Comparison of ENCODE assay signal across 9 cellular contexts in genomic region chr6:6712979-6713514, GRCh38.
DNase-seq lines count a peak whose midpoint lies in the region; TF ChIP-seq lines count a peak whose summit lies in the region.
"Had no signal": no experiment of that assay in that cellular context is flagged by ENCODE, and none has a peak within 500 bp of the region (broad histone marks: within the 10 kb centered on the region; RNA-seq: fewer than 3 reads in every experiment).

No MANE protein-coding gene starts in this region.

- H3K27me3 Mint-ChIP-seq in activated CD4-positive, alpha-beta memory T cell treated with anti-CD3 and anti-CD28 coated beads, Interleukin-2, amount 10 ng/mL, durations not matched to agents 7 days and 5 days, result peaks cover 32% of the 10 kb centered on the region

- H3K4me3 ChIP-seq in duodenal mucosa (ENCODE audit: low read depth in 1 of 2, low read length in 2 of 2) (peak overlapping the region; percentile 6 to 14), rectal smooth muscle tissue (ENCODE audit: low read length) (peak overlapping the region; percentile 11), SK-N-SH (ENCODE audit: low read depth in 2 of 2, low read length in 1 of 2) (no peak overlapping the region)

- TF ChIP-seq EP300 in SK-N-SH (IDR thresholded peaks at IDR 0.05; ENCODE audit: borderline replicate concordance in 1 of 2, low read depth in 1 of 2, low read length in 1 of 2), result no peak

- no peak overlapping the region for H3K27ac Mint-ChIP-seq in activated CD4-positive, alpha-beta memory T cell treated with anti-CD3 and anti-CD28 coated beads, Interleukin-2, amount 10 ng/mL, durations not matched to agents 7 days and 5 days

- no peaks in the 10 kb centered on the region for H3F3A ChIP-seq in SK-N-SH (replicated peaks; ENCODE audit: insufficient read depth)

- no peaks in the 10 kb centered on the region for H3K79me2 ChIP-seq in SK-N-SH (ENCODE audit: insufficient read depth)

- H3K36me3 ChIP-seq in KOPT-K1 (ENCODE audit: insufficient read depth, low read length), result no peaks in the 10 kb centered on the region
- no peaks in the 10 kb centered on the region for H3K36me3 ChIP-seq in duodenal mucosa (ENCODE audit: control insufficient read depth in 1 of 2, insufficient read depth in 2 of 2, low read length in 2 of 2)
- no peaks in the 10 kb centered on the region for H3K36me3 ChIP-seq in rectal smooth muscle tissue (ENCODE audit: control insufficient read depth, insufficient read depth, low read length)
- no peaks in the 10 kb centered on the region for H3K36me3 ChIP-seq in SK-N-SH (replicated peaks in 1 of 2; ENCODE audit: control insufficient read depth in 1 of 2, insufficient read depth in 2 of 2, low read length in 1 of 2)

- no peaks in the 10 kb centered on the region for H3K9me3 Mint-ChIP-seq in activated CD4-positive, alpha-beta memory T cell treated with anti-CD3 and anti-CD28 coated beads, Interleukin-2, amount 10 ng/mL, durations not matched to agents 7 days and 5 days
- H3K9me3 Mint-ChIP-seq: stimulated activated naive CD8-positive, alpha-beta T cell treated with anti-CD3 and anti-CD28 coated beads, Interleukin-15, Interleukin-2, amounts not matched to agents 100 ng/mL and 50 ng/mL, for 24 hours had no signal

- WGBS in SK-N-SH (ENCODE audit: low lambda C conversion rate), result 45% methylated on average over 11 of the region's 12 CpGs

- no peak for TF ChIP-seq CTCF in SK-N-SH (IDR thresholded peaks at IDR 0.05)

- H3K9ac ChIP-seq in duodenal mucosa (ENCODE audit: low read depth in 1 of 2, low read length in 2 of 2), result peak overlapping the region; percentile 44 to 54
- H3K9ac ChIP-seq in rectal smooth muscle tissue (ENCODE audit: low read length), result no peak overlapping the region
- no peak overlapping the region for H3K9ac ChIP-seq in SK-N-SH

- TF ChIP-seq RAD21 in SK-N-SH (IDR thresholded peaks at IDR 0.05; ENCODE audit: low read length), result no peak

- no peaks in the 10 kb centered on the region for H3K9me2 ChIP-seq in SK-N-SH

- DNase-seq in GM03348 (ENCODE audit: low spot score) (peak; percentile 43), germinal center (ENCODE audit: low spot score) (no peak), cerebellum (ENCODE audit: low spot score) (no peak), SK-N-SH (no peak)
- DNase-seq in activated CD4-positive, alpha-beta memory T cell treated with anti-CD3 and anti-CD28 coated beads, Interleukin-2, amount 10 ng/mL, durations not matched to agents 7 days and 5 days, result no peak

- no peak overlapping the region for H3K4me2 ChIP-seq in SK-N-SH

- POLR2A ChIA-PET in activated CD4-positive, alpha-beta memory T cell treated with anti-CD3 and anti-CD28 coated beads, Interleukin-2, amount 10 ng/mL, durations not matched to agents 7 days and 5 days (lab: Charles Lee), result no interaction called here
- POLR2A ChIA-PET in SK-N-SH (lab: Yijun Ruan, JAX), result no interaction called here

- H3K9me3 ChIP-seq in KOPT-K1 (ENCODE audit: insufficient read depth, low read length, poor library complexity, severe bottlenecking), result no peaks in the 10 kb centered on the region
- H3K9me3 ChIP-seq in duodenal mucosa (ENCODE audit: control insufficient read depth in 1 of 2, low read length in 2 of 2), result no peaks in the 10 kb centered on the region
- H3K9me3 ChIP-seq in SK-N-SH, result no peaks in the 10 kb centered on the region

- H3K27ac ChIP-seq in KOPT-K1 (ENCODE audit: low read depth, low read length, poor library complexity, severe bottlenecking) (peak overlapping the region; percentile 76), duodenal mucosa (ENCODE audit: low read depth, low read length) (peak overlapping the region; percentile 68), rectal smooth muscle tissue (ENCODE audit: low read depth, low read length) (peak overlapping the region; percentile 67), SK-N-SH (ENCODE audit: low read depth in 2 of 2, low read length in 1 of 2) (no peak overlapping the region)

- H4K20me1 ChIP-seq in SK-N-SH (ENCODE audit: insufficient read depth), result no peaks in the 10 kb centered on the region

- no peak overlapping the region for H3K4me3 Mint-ChIP-seq in activated CD4-positive, alpha-beta memory T cell treated with anti-CD3 and anti-CD28 coated beads, Interleukin-2, amount 10 ng/mL, durations not matched to agents 7 days and 5 days

- H3K27me3 ChIP-seq in duodenal mucosa (ENCODE audit: control insufficient read depth in 1 of 2, insufficient read depth in 2 of 2, low read length in 2 of 2), result no peaks in the 10 kb centered on the region
- no peaks in the 10 kb centered on the region for H3K27me3 ChIP-seq in rectal smooth muscle tissue (ENCODE audit: control insufficient read depth, insufficient read depth, low read length)
- H3K27me3 ChIP-seq in SK-N-SH (ENCODE audit: insufficient read depth), result no peaks in the 10 kb centered on the region

- H3K4me1 Mint-ChIP-seq in activated CD4-positive, alpha-beta memory T cell treated with anti-CD3 and anti-CD28 coated beads, Interleukin-2, amount 10 ng/mL, durations not matched to agents 7 days and 5 days, result peaks cover 31% of the 10 kb centered on the region

- CTCF ChIA-PET in activated CD4-positive, alpha-beta memory T cell treated with anti-CD3 and anti-CD28 coated beads, Interleukin-2, amount 10 ng/mL, durations not matched to agents 7 days and 5 days (lab: Charles Lee), result no interaction called here
- CTCF ChIA-PET in SK-N-SH (lab: Yijun Ruan, JAX), result interaction anchor here (1.2 kb wide), 1 partner anchor 11 kb away, joined by 3 read pairs; no protein-coding TSS in a partner anchor

- no peak overlapping the region for H2AFZ ChIP-seq in SK-N-SH (ENCODE audit: low read depth)

- no peaks in the 10 kb centered on the region for H3K36me3 Mint-ChIP-seq in activated CD4-positive, alpha-beta memory T cell treated with anti-CD3 and anti-CD28 coated beads, Interleukin-2, amount 10 ng/mL, durations not matched to agents 7 days and 5 days (ENCODE audit: low read depth)

- H3K4me1 ChIP-seq in duodenal mucosa (ENCODE audit: control insufficient read depth in 1 of 2, insufficient read depth in 2 of 2, low read length in 2 of 2), result peaks cover 27 to 35% of the 10 kb centered on the region in 2 donors
- peaks cover 22% of the 10 kb centered on the region for H3K4me1 ChIP-seq in rectal smooth muscle tissue (ENCODE audit: control insufficient read depth, insufficient read depth, low read length)
- no peaks in the 10 kb centered on the region; a peak in 1 of 4 replicates for H3K4me1 ChIP-seq in SK-N-SH (ENCODE audit: control insufficient read depth in 1 of 2, insufficient read depth in 2 of 2, low read depth in 1 of 2, low read length in 1 of 2)

TF ChIP-seq in SK-N-SH, 30 proteins besides CTCF, POLR2A, EP300 and RAD21:
- TF ChIP-seq NRF1 (IDR thresholded peaks at IDR 0.05; ENCODE audit: low read depth, low read length) (no peak), ELF1 (IDR thresholded peaks at IDR 0.05) (no peak), POLR2AphosphoS5 (IDR thresholded peaks at IDR 0.05; ENCODE audit: low read depth, low read length) (no peak), TCF12 (IDR thresholded peaks at IDR 0.05) (no peak), USF1 (IDR thresholded peaks at IDR 0.05; ENCODE audit: borderline replicate concordance, low read depth) (no peak)

Comparison
In these comparisons a context has a peak if more than half of its experiments do, and no peak if none do; other contexts are left out.
1. H3K27ac ChIP-seq: peak in KOPT-K1 (single experiment), duodenal mucosa (single experiment) and rectal smooth muscle tissue (single experiment); none in SK-N-SH (0 of 2).
2. H3K4me3 ChIP-seq: peak in duodenal mucosa (2 of 2) and rectal smooth muscle tissue (single experiment); none in SK-N-SH (0 of 2).
3. H3K9ac ChIP-seq: peak in duodenal mucosa (2 of 2); none in rectal smooth muscle tissue (single experiment) and SK-N-SH (single experiment).